Comparison of ENCODE assay signal across 8 cellular contexts in genomic region chrX:19017271-19017670, GRCh38. TPM values are rescaled to one million over a fixed set of nuclear protein-coding genes. Genes with fewer than 3 reads are reported as not detected.
DNase-seq lines count a peak whose midpoint lies in the region; ATAC-seq and TF ChIP-seq lines count a peak whose summit lies in the region.

No MANE protein-coding gene starts in this region.

- ATAC-seq in HG03280 (IDR thresholded peaks at IDR 0.05; ENCODE audit: unreplicated experiment) (no peak), HG03045 (IDR thresholded peaks at IDR 0.05; ENCODE audit: unreplicated experiment) (no peak)

- TF ChIP-seq CTCF in dorsolateral prefrontal cortex (IDR thresholded peaks at IDR 0.05 in 54 of 56, conservative IDR thresholded peaks at IDR 0.05 in 2 of 56; ENCODE audit: low read depth in 1 of 56, partially characterized antibody in 56 of 56) (peak in 50 of 56 donors; percentile 13 to 58 (median 38)), progenitor cell of endocrine pancreas (IDR thresholded peaks at IDR 0.05; ENCODE audit: unreplicated experiment) (peak; percentile 65)

- DNase-seq in NCI-H1417 (lab: John Stamatoyannopoulos, UW) (peak in 2 of 3 experiments; percentile 15 to 61), NCI-H1417 treated with DMSO at 0.1 percent for 48 hours (lab: John Stamatoyannopoulos, UW) (no peak), NCI-H345 (lab: John Stamatoyannopoulos, UW) (peak; percentile 12), dorsolateral prefrontal cortex (no peak), progenitor cell of endocrine pancreas (ENCODE audit: low spot score, unreplicated experiment) (no peak), ureter (ENCODE audit: low spot score) (no peak)

- H3K4me3 ChIP-seq in dorsolateral prefrontal cortex = no peak overlapping the region

- H3K27ac Mint-ChIP-seq in progenitor cell of endocrine pancreas = no peak overlapping the region

- H3K27me3 Mint-ChIP-seq in progenitor cell of endocrine pancreas = no peaks in the 10 kb centered on the region

- H3K27me3 ChIP-seq in dorsolateral prefrontal cortex = peaks cover 0 to 55% (median 10%) of the 10 kb centered on the region in 45 donors

- H3K4me3 Mint-ChIP-seq in progenitor cell of endocrine pancreas (ENCODE audit: low read depth) = no peak overlapping the region

- H3K36me3 Mint-ChIP-seq in progenitor cell of endocrine pancreas (ENCODE audit: insufficient read depth) = no peaks in the 10 kb centered on the region

- no peak overlapping the region for H3K27ac ChIP-seq in dorsolateral prefrontal cortex

- no peaks in the 10 kb centered on the region for H3K4me1 Mint-ChIP-seq in progenitor cell of endocrine pancreas (ENCODE audit: low read depth)

- intact Hi-C loops in dorsolateral prefrontal cortex (cut with DNase I) = loop anchor here in 1 of 2 donors (10.0 kb wide), 1 partner anchor 318 kb away; no protein-coding TSS in a partner anchor

- peaks cover 8% of the 10 kb centered on the region for H3K9me3 Mint-ChIP-seq in progenitor cell of endocrine pancreas (ENCODE audit: low read depth)

RNA-seq across cellular contexts. Expression of gene PHKA2, which starts 33.4 kb away (rescaled TPM):
- 10 to 100 TPM; 14.3 to 42.1 (median 26.8) TPM for total RNA-seq in dorsolateral prefrontal cortex
- 65.9 and 71.6 TPM in 2 replicates for total RNA-seq in progenitor cell of endocrine pancreas
- 26.3 TPM for total RNA-seq in ureter

Comparison
In these comparisons a context has a peak if more than half of its experiments do, and no peak if none do; other contexts are left out.
1. DNase-seq: peak in NCI-H1417 (2 of 3) and NCI-H345 (single experiment); none in NCI-H1417 treated with DMSO at 0.1 percent for 48 hours (single experiment), dorsolateral prefrontal cortex (0 of 10), progenitor cell of endocrine pancreas (single experiment) and ureter (single experiment).